Comparison of ENCODE assay signal across 12 cellular contexts in genomic region chr6:79042088-79042798, GRCh38. TPM values are rescaled to one million over a fixed set of nuclear protein-coding genes. Genes with fewer than 3 reads are reported as not detected.
DNase-seq lines count a peak whose midpoint lies in the region; ATAC-seq, FAIRE-seq and TF ChIP-seq lines count a peak whose summit lies in the region.
"Had no signal": no experiment of that assay in that cellular context is flagged by ENCODE, and none has a peak within 500 bp of the region (broad histone marks: within the 10 kb centered on the region; RNA-seq: fewer than 3 reads in every experiment).

No MANE protein-coding gene starts in this region.

- FAIRE-seq in kidney (lab: Jason Lieb, UNC): no peak

- DNase-seq in CD4-positive, CD25-positive, alpha-beta regulatory T cell: peak in 2 of 3 donors; percentile 31 to 57
- DNase-seq in kidney (no peak), NCI-H1694 treated with DMSO at 0.1 percent for 48 hours (lab: John Stamatoyannopoulos, UW) (no peak), aorta (no peak)
- DNase-seq in activated T-helper 1 cell treated with anti-CD3 and anti-CD28 coated beads, Interleukin-12 subunit alpha, Interleukin-12 subunit beta, Interleukin-2, Interleukin-4 antibody, amounts not matched to agents 30 ng/mL and 10 ng/mL and 1 ng/mL, durations not matched to agents 14 hours and 24 hours and 36 hours (ENCODE audit: low spot score): no peak
- DNase-seq: activated CD4-positive, alpha-beta memory T cell treated with anti-CD3 and anti-CD28 coated beads for 36 hours; NCI-H2029; SJCRH30 had no signal

- peak overlapping the region; percentile 52 for H3K4me3 ChIP-seq in CD4-positive, CD25-positive, alpha-beta regulatory T cell (ENCODE audit: low read depth, low read length)
- H3K4me3 ChIP-seq in kidney (ENCODE audit: low read length in 2 of 2) (no peak overlapping the region), aorta (ENCODE audit: low read length in 2 of 2) (no peak overlapping the region)
- H3K4me3 ChIP-seq: ascending aorta, SJCRH30 had no signal

- no peak for TF ChIP-seq CTCF in kidney (IDR thresholded peaks at IDR 0.05; ENCODE audit: borderline replicate concordance, extremely low read depth, insufficient read depth)

- no peaks in the 10 kb centered on the region for H3K9me3 Mint-ChIP-seq in CD4-positive, CD25-positive, alpha-beta regulatory T cell
- no peaks in the 10 kb centered on the region for H3K9me3 Mint-ChIP-seq in activated T-helper 1 cell treated with anti-CD3 and anti-CD28 coated beads, Interleukin-12 subunit alpha, Interleukin-12 subunit beta, Interleukin-2, Interleukin-4 antibody, amounts not matched to agents 30 ng/mL and 10 ng/mL and 1 ng/mL, durations not matched to agents 14 hours and 24 hours and 36 hours
- H3K9me3 Mint-ChIP-seq: activated CD4-positive, alpha-beta memory T cell treated with anti-CD3 and anti-CD28 coated beads for 36 hours had no signal

- peaks cover 22% of the 10 kb centered on the region for H3K4me1 ChIP-seq in CD4-positive, CD25-positive, alpha-beta regulatory T cell (ENCODE audit: control insufficient read depth, insufficient read depth, low read length, poor library complexity, severe bottlenecking)
- H3K4me1 ChIP-seq in kidney (ENCODE audit: control insufficient read depth in 1 of 2, insufficient read depth in 1 of 2, low read depth in 1 of 2, low read length in 2 of 2) (peaks cover 0 to 3% of the 10 kb centered on the region in 2 donors), aorta (ENCODE audit: control insufficient read depth in 1 of 2, insufficient read depth in 2 of 2, low read length in 2 of 2) (no peaks in the 10 kb centered on the region)
- H3K4me1 ChIP-seq: ascending aorta, SJCRH30 had no signal

- 68 to 76% methylated on average over 1 of the region's 1 CpG for WGBS in aorta, 2 donors

- H3K4me1 Mint-ChIP-seq in CD4-positive, CD25-positive, alpha-beta regulatory T cell: peaks cover 46 to 64% (median 53%) of the 10 kb centered on the region in 4 donors
- peaks cover 34% of the 10 kb centered on the region for H3K4me1 Mint-ChIP-seq in activated T-helper 1 cell treated with anti-CD3 and anti-CD28 coated beads, Interleukin-12 subunit alpha, Interleukin-12 subunit beta, Interleukin-2, Interleukin-4 antibody, amounts not matched to agents 30 ng/mL and 10 ng/mL and 1 ng/mL, durations not matched to agents 14 hours and 24 hours and 36 hours (ENCODE audit: low read depth)

- H3K9me3 ChIP-seq in CD4-positive, CD25-positive, alpha-beta regulatory T cell (ENCODE audit: control insufficient read depth in 2 of 2, low read length in 2 of 2): no peaks in the 10 kb centered on the region
- H3K9me3 ChIP-seq in kidney (ENCODE audit: control insufficient read depth in 1 of 2, low read length in 2 of 2) (peaks cover 0 to 4% of the 10 kb centered on the region in 2 donors), aorta (ENCODE audit: control insufficient read depth, low read length) (no peaks in the 10 kb centered on the region)
- H3K9me3 ChIP-seq: ascending aorta, SJCRH30 had no signal

- peak in 1 of 2 donors; percentile 22 for ATAC-seq in CD4-positive, CD25-positive, alpha-beta regulatory T cell (ENCODE audit: low read depth in 2 of 2)
- peak; percentile 86 for ATAC-seq in GM18909 (IDR thresholded peaks at IDR 0.05; ENCODE audit: poor library complexity, unreplicated experiment)
- ATAC-seq in HG02571 (IDR thresholded peaks at IDR 0.05; ENCODE audit: unreplicated experiment): peak; percentile 78
- peak; percentile 87 for ATAC-seq in HG03378 (IDR thresholded peaks at IDR 0.05; ENCODE audit: unreplicated experiment)
- ATAC-seq in aorta (ENCODE audit: low FRiP score): no peak

- H3K36me3 Mint-ChIP-seq in CD4-positive, CD25-positive, alpha-beta regulatory T cell: peaks cover 32% of the 10 kb centered on the region
- H3K36me3 Mint-ChIP-seq in activated T-helper 1 cell treated with anti-CD3 and anti-CD28 coated beads, Interleukin-12 subunit alpha, Interleukin-12 subunit beta, Interleukin-2, Interleukin-4 antibody, amounts not matched to agents 30 ng/mL and 10 ng/mL and 1 ng/mL, durations not matched to agents 14 hours and 24 hours and 36 hours (ENCODE audit: low read depth): peaks cover 36% of the 10 kb centered on the region

- H3K27ac Mint-ChIP-seq in CD4-positive, CD25-positive, alpha-beta regulatory T cell: no peak overlapping the region
- no peak overlapping the region for H3K27ac Mint-ChIP-seq in activated T-helper 1 cell treated with anti-CD3 and anti-CD28 coated beads, Interleukin-12 subunit alpha, Interleukin-12 subunit beta, Interleukin-2, Interleukin-4 antibody, amounts not matched to agents 30 ng/mL and 10 ng/mL and 1 ng/mL, durations not matched to agents 14 hours and 24 hours and 36 hours
- H3K27ac Mint-ChIP-seq: activated CD4-positive, alpha-beta memory T cell treated with anti-CD3 and anti-CD28 coated beads for 36 hours had no signal

- peak overlapping the region; percentile 37 for H3K27ac ChIP-seq in CD4-positive, CD25-positive, alpha-beta regulatory T cell (ENCODE audit: insufficient read depth, low read length, poor library complexity, severe bottlenecking)
- H3K27ac ChIP-seq in kidney (ENCODE audit: low read depth in 2 of 2, low read length in 2 of 2) (no peak overlapping the region), aorta (ENCODE audit: low read depth in 1 of 2, low read length in 2 of 2) (no peak overlapping the region)
- H3K27ac ChIP-seq: ascending aorta, SJCRH30 had no signal

- H3K9ac ChIP-seq in kidney (ENCODE audit: low read length in 2 of 2): no peak overlapping the region

- intact Hi-C loops in kidney (cut with DNase I) (no loop called here), aorta (cut with DNase I) (no loop called here)
- intact Hi-C loops in activated T-helper 1 cell treated with anti-CD3 and anti-CD28 coated beads, Interleukin-12 subunit alpha, Interleukin-12 subunit beta, Interleukin-2, Interleukin-4 antibody, amounts not matched to agents 30 ng/mL and 10 ng/mL and 1 ng/mL, durations not matched to agents 14 hours and 24 hours and 36 hours (cut with micrococcal nuclease): no loop called here

- H3K27me3 ChIP-seq in CD4-positive, CD25-positive, alpha-beta regulatory T cell (ENCODE audit: control insufficient read depth, insufficient read depth, low read length): no peaks in the 10 kb centered on the region
- no peaks in the 10 kb centered on the region for H3K27me3 ChIP-seq in aorta (ENCODE audit: control insufficient read depth in 1 of 2, insufficient read depth in 2 of 2, low read length in 1 of 2)
- H3K27me3 ChIP-seq: ascending aorta, SJCRH30 had no signal

- H3K36me3 ChIP-seq in CD4-positive, CD25-positive, alpha-beta regulatory T cell (ENCODE audit: control insufficient read depth, insufficient read depth, low read length): peaks cover 33% of the 10 kb centered on the region
- peaks cover 0 to 2% of the 10 kb centered on the region in 2 donors for H3K36me3 ChIP-seq in kidney (ENCODE audit: control insufficient read depth in 1 of 2, insufficient read depth in 2 of 2, low read length in 2 of 2)
- H3K36me3 ChIP-seq in aorta (ENCODE audit: control insufficient read depth in 1 of 2, insufficient read depth in 2 of 2, low read length in 1 of 2): no peaks in the 10 kb centered on the region

- H3K27me3 Mint-ChIP-seq in CD4-positive, CD25-positive, alpha-beta regulatory T cell: no peaks in the 10 kb centered on the region
- H3K27me3 Mint-ChIP-seq in activated T-helper 1 cell treated with anti-CD3 and anti-CD28 coated beads, Interleukin-12 subunit alpha, Interleukin-12 subunit beta, Interleukin-2, Interleukin-4 antibody, amounts not matched to agents 30 ng/mL and 10 ng/mL and 1 ng/mL, durations not matched to agents 14 hours and 24 hours and 36 hours (ENCODE audit: insufficient read depth): no peaks in the 10 kb centered on the region
- H3K27me3 Mint-ChIP-seq: activated CD4-positive, alpha-beta memory T cell treated with anti-CD3 and anti-CD28 coated beads for 36 hours had no signal

- no peak overlapping the region for H3K4me3 Mint-ChIP-seq in CD4-positive, CD25-positive, alpha-beta regulatory T cell
- H3K4me3 Mint-ChIP-seq in activated T-helper 1 cell treated with anti-CD3 and anti-CD28 coated beads, Interleukin-12 subunit alpha, Interleukin-12 subunit beta, Interleukin-2, Interleukin-4 antibody, amounts not matched to agents 30 ng/mL and 10 ng/mL and 1 ng/mL, durations not matched to agents 14 hours and 24 hours and 36 hours: no peak overlapping the region
- H3K4me3 Mint-ChIP-seq: activated CD4-positive, alpha-beta memory T cell treated with anti-CD3 and anti-CD28 coated beads for 36 hours had no signal

RNA-seq across cellular contexts. Expression of gene PHIP, which starts 35.8 kb away (rescaled TPM):
- 57.0 TPM for total RNA-seq in CD4-positive, CD25-positive, alpha-beta regulatory T cell
- 10 to 100 TPM; 12.0 to 14.4 (median 13.1) TPM for polyA plus RNA-seq in CD4-positive, CD25-positive, alpha-beta regulatory T cell
- total RNA-seq in kidney (30.6 TPM), aorta (10 to 100 TPM; 31.5 to 38.0 TPM)
- polyA plus RNA-seq in kidney (ENCODE audit: insufficient read depth, low read depth, low replicate concordance) (4.8 TPM), aorta (10 to 100 TPM in 1 of 2 donors, 1 to 10 TPM in 1; 2.9 to 10.5 TPM)
- 34.8 and 37.2 TPM in 2 replicates for total RNA-seq in activated T-helper 1 cell treated with anti-CD3 and anti-CD28 coated beads, Interleukin-12 subunit alpha, Interleukin-12 subunit beta, Interleukin-2, Interleukin-4 antibody, amounts not matched to agents 30 ng/mL and 10 ng/mL and 1 ng/mL, durations not matched to agents 14 hours and 24 hours and 36 hours

Comparison
In these comparisons a context has a peak if more than half of its experiments do, and no peak if none do; other contexts are left out.
1. DNase-seq: peak in CD4-positive, CD25-positive, alpha-beta regulatory T cell (2 of 3); none in kidney (single experiment), NCI-H1694 treated with DMSO at 0.1 percent for 48 hours (single experiment), aorta (0 of 2) and activated T-helper 1 cell treated with anti-CD3 and anti-CD28 coated beads, Interleukin-12 subunit alpha, Interleukin-12 subunit beta, Interleukin-2, Interleukin-4 antibody, amounts not matched to agents 30 ng/mL and 10 ng/mL and 1 ng/mL, durations not matched to agents 14 hours and 24 hours and 36 hours (single experiment).